1 cellular context compared by ENCODE assay signal in genomic region chr9:133127340-133127981, GRCh38.
TF ChIP-seq lines count a peak whose summit lies in the region.

No MANE protein-coding gene starts in this region.

TF ChIP-seq in HCT116, 20 proteins besides CTCF, POLR2A, EP300 and RAD21 (continued from another document):
- TF ChIP-seq TCF7L2 (IDR thresholded peaks at IDR 0.05; ENCODE audit: borderline replicate concordance, extremely low read depth, insufficient read depth, insufficient read length) (no peak), CEBPB (IDR thresholded peaks at IDR 0.05; ENCODE audit: low read depth) (no peak), ELF1 (IDR thresholded peaks at IDR 0.05; ENCODE audit: borderline replicate concordance, low read depth) (no peak), ZBTB33 (IDR thresholded peaks at IDR 0.05; ENCODE audit: extremely low read depth, insufficient replicate concordance, low read length) (no peak), ZFX (IDR thresholded peaks at IDR 0.05) (no peak), FOSL1 (IDR thresholded peaks at IDR 0.05; ENCODE audit: low read depth) (no peak)
TF ChIP-seq in HCT116: peak in this region for 0.
